Comparison of ENCODE assay signal across 9 cellular contexts in genomic region chr9:81759680-81760215, GRCh38.
DNase-seq lines count a peak whose midpoint lies in the region; ATAC-seq and TF ChIP-seq lines count a peak whose summit lies in the region.
"Had no signal": no experiment of that assay in that cellular context is flagged by ENCODE, and none has a peak within 500 bp of the region (broad histone marks: within the 10 kb centered on the region; RNA-seq: fewer than 3 reads in every experiment).

No MANE protein-coding gene starts in this region.

- H4K20me1 ChIP-seq in fibroblast of lung (ENCODE audit: control insufficient read depth, extremely low read depth, insufficient read depth, low read length) (no peaks in the 10 kb centered on the region), neural progenitor cell (ENCODE audit: low read depth) (no peaks in the 10 kb centered on the region)

- TF ChIP-seq CTCF in RWPE2 (IDR thresholded peaks at IDR 0.05; ENCODE audit: poor library complexity, severe bottlenecking) (no peak), fibroblast of lung (conservative IDR thresholded peaks at IDR 0.05 in 1 of 2, IDR thresholded peaks at IDR 0.05 in 1 of 2; ENCODE audit: low read depth in 1 of 2, low read length in 2 of 2) (no peak), neural progenitor cell (IDR thresholded peaks at IDR 0.05) (no peak), testis (IDR thresholded peaks at IDR 0.05) (no peak)

- intact Hi-C loops in testis (cut with DNase I; ENCODE audit: low total_unique reads), result no loop called here

- WGBS in testis, 2 donors, result 75 to 84% methylated on average over 5 of the region's 5 CpGs

- H3K36me3 ChIP-seq in RWPE2 (ENCODE audit: low read depth) (no peaks in the 10 kb centered on the region), fibroblast of lung (ENCODE audit: control insufficient read depth, insufficient read depth, low read length) (no peaks in the 10 kb centered on the region), neural progenitor cell (no peaks in the 10 kb centered on the region), testis (ENCODE audit: low read depth, missing control alignments) (no peaks in the 10 kb centered on the region)

- H3K27ac ChIP-seq in RWPE2 (ENCODE audit: poor library complexity, severe bottlenecking) (no peak overlapping the region), fibroblast of lung (ENCODE audit: insufficient read depth, low read length) (peak overlapping the region; percentile 14), neural progenitor cell (no peak overlapping the region), testis (no peak overlapping the region)

- TF ChIP-seq POLR2A in testis (IDR thresholded peaks at IDR 0.05), result no peak

- no peaks in the 10 kb centered on the region for H3F3A ChIP-seq in neural progenitor cell (ENCODE audit: low read depth)

- H2AFZ ChIP-seq in fibroblast of lung (ENCODE audit: low read length) (no peak overlapping the region), neural progenitor cell (replicated peaks) (no peak overlapping the region)

- no peaks in the 10 kb centered on the region for H3K36me3 Mint-ChIP-seq in neural progenitor cell

- DNase-seq in NCI-H2196 (lab: John Stamatoyannopoulos, UW; ENCODE audit: unreplicated experiment) (peak; percentile 22), NCI-H2196 treated with DMSO at 0.1 percent for 48 hours (lab: John Stamatoyannopoulos, UW; ENCODE audit: unreplicated experiment) (no peak), RWPE2 (ENCODE audit: low spot score) (no peak), fibroblast of lung (ENCODE audit: low read depth in 2 of 2) (peak; percentile 90 to 97), skeletal muscle cell (ENCODE audit: low read depth) (peak; percentile 79), neural progenitor cell (ENCODE audit: low spot score) (no peak), testis (no peak)
- DNase-seq: AML-193 had no signal

- no peaks in the 10 kb centered on the region for H3K27me3 ChIP-seq in RWPE2 (ENCODE audit: insufficient read depth, poor library complexity, severe bottlenecking)
- H3K27me3 ChIP-seq in fibroblast of lung (ENCODE audit: control insufficient read depth, insufficient read depth, low read length), result no peaks in the 10 kb centered on the region
- H3K27me3 ChIP-seq in neural progenitor cell, result no peaks in the 10 kb centered on the region
- no peaks in the 10 kb centered on the region for H3K27me3 ChIP-seq in testis

- no peak overlapping the region for H3K4me2 ChIP-seq in fibroblast of lung (ENCODE audit: extremely low read depth, insufficient read depth, low read length)
- H3K4me2 ChIP-seq in neural progenitor cell, result no peak overlapping the region

- no peaks in the 10 kb centered on the region for H3K4me1 ChIP-seq in RWPE2 (ENCODE audit: insufficient read depth, poor library complexity, severe bottlenecking)
- H3K4me1 ChIP-seq in fibroblast of lung (ENCODE audit: control insufficient read depth, extremely low read depth, insufficient read depth, low read length), result no peaks in the 10 kb centered on the region
- peaks cover 19% of the 10 kb centered on the region for H3K4me1 ChIP-seq in neural progenitor cell
- no peaks in the 10 kb centered on the region for H3K4me1 ChIP-seq in testis

- peaks cover 2% of the 10 kb centered on the region for H3K27me3 Mint-ChIP-seq in neural progenitor cell (ENCODE audit: insufficient read depth, low read depth)

- no peaks in the 10 kb centered on the region for H3K9me3 Mint-ChIP-seq in neural progenitor cell

- H3K79me2 ChIP-seq in fibroblast of lung (ENCODE audit: control insufficient read depth, insufficient read depth, low read length) (no peaks in the 10 kb centered on the region), neural progenitor cell (ENCODE audit: low read depth) (no peaks in the 10 kb centered on the region)

- H3K4me1 Mint-ChIP-seq in neural progenitor cell, result peaks cover 31% of the 10 kb centered on the region

- ATAC-seq in RWPE2 (ENCODE audit: low read depth) (peak; percentile 64; the same call in 2 of the 3 replicates), GM21723 (IDR thresholded peaks at IDR 0.05; ENCODE audit: unreplicated experiment) (no peak)

- no peaks in the 10 kb centered on the region for H3K9me3 ChIP-seq in RWPE2 (ENCODE audit: severe bottlenecking)
- H3K9me3 ChIP-seq in fibroblast of lung (ENCODE audit: control insufficient read depth, insufficient read depth, low read depth, low read length), result no peaks in the 10 kb centered on the region
- no peaks in the 10 kb centered on the region for H3K9me3 ChIP-seq in neural progenitor cell (ENCODE audit: low read depth)
- no peaks in the 10 kb centered on the region for H3K9me3 ChIP-seq in testis

- H3K4me3 ChIP-seq in RWPE2 (ENCODE audit: severe bottlenecking) (no peak overlapping the region), fibroblast of lung (replicated peaks in 1 of 4; ENCODE audit: control extremely low read depth in 1 of 4, insufficient read depth in 1 of 4, low read depth in 3 of 4, low read length in 4 of 4) (no peak overlapping the region), skeletal muscle cell (ENCODE audit: low read depth, low read length) (no peak overlapping the region), neural progenitor cell (no peak overlapping the region), testis (no peak overlapping the region)

- H3K9ac ChIP-seq in fibroblast of lung (ENCODE audit: insufficient read depth, low read length) (no peak overlapping the region), neural progenitor cell (no peak overlapping the region)

- no peak overlapping the region for H3K4me3 Mint-ChIP-seq in neural progenitor cell

- no peak overlapping the region for H3K27ac Mint-ChIP-seq in neural progenitor cell

Comparison
In these comparisons a context has a peak if more than half of its experiments do, and no peak if none do; other contexts are left out.
1. DNase-seq: peak in NCI-H2196 (single experiment), fibroblast of lung (2 of 2) and skeletal muscle cell (single experiment); none in NCI-H2196 treated with DMSO at 0.1 percent for 48 hours (single experiment), RWPE2 (single experiment), neural progenitor cell (single experiment) and testis (single experiment).